1 cellular context compared by ENCODE assay signal in genomic region chr2:232479341-232480200, GRCh38.
TF ChIP-seq lines count a peak whose summit lies in the region.

No MANE protein-coding gene starts in this region.

TF ChIP-seq in H1, 55 proteins besides CTCF, POLR2A, EP300 and RAD21:
- TF ChIP-seq JUND (IDR thresholded peaks at IDR 0.05; ENCODE audit: low read length) (no peak), BRCA1 (IDR thresholded peaks at IDR 0.05; ENCODE audit: low read depth, low read length) (no peak), NRF1 (IDR thresholded peaks at IDR 0.05; ENCODE audit: low read depth, low read length) (no peak), EZH2 (IDR thresholded peaks at IDR 0.05; ENCODE audit: low read depth, low read length, severe bottlenecking) (no peak), TAF1 (IDR thresholded peaks at IDR 0.05; ENCODE audit: low read depth, low read length) (no peak), YY1 (IDR thresholded peaks at IDR 0.05; ENCODE audit: low read depth, low read length) (no peak), RNF2 (IDR thresholded peaks at IDR 0.05; ENCODE audit: borderline replicate concordance, low read depth, low read length, missing control alignments, poor library complexity, severe bottlenecking) (no peak), EGR1 (IDR thresholded peaks at IDR 0.05; ENCODE audit: borderline replicate concordance, low read depth, low read length) (no peak)
